30 cellular contexts compared by ENCODE assay signal in genomic region chr1:56703747-56704146, GRCh38.
DNase-seq lines count a peak whose midpoint lies in the region; ATAC-seq, FAIRE-seq and TF ChIP-seq lines count a peak whose summit lies in the region.
"Had no signal": no experiment of that assay in that cellular context is flagged by ENCODE, and none has a peak within 500 bp of the region (broad histone marks: within the 10 kb centered on the region; RNA-seq: fewer than 3 reads in every experiment).

No MANE protein-coding gene starts in this region.

- no peak overlapping the region for H3K4me3 ChIP-seq in HEK293 (ENCODE audit: low read depth, low read length)
- H3K4me3 ChIP-seq: A549; BLaER1; BLaER1 treated with 17β-estradiol and CSF1 and Interleukin-3, amounts not matched to agents 10 nM and 100 nM had no signal

- H3K9me3 ChIP-seq in HEK293 (ENCODE audit: control insufficient read depth, insufficient read depth, low read depth, low read length): no peaks in the 10 kb centered on the region
- H3K9me3 ChIP-seq: BE2C had no signal

- DNase-seq in RCC 7860 (ENCODE audit: low spot score): no peak
- DNase-seq: 8988T; ACHN; AML-193; BE2C; C1 segment of cervical spinal cord; Caco-2; Calu3; CD4-positive, alpha-beta memory T cell; CD4-positive, alpha-beta T cell; CD4-positive, CD25-positive, alpha-beta regulatory T cell; CD8-positive, alpha-beta memory T cell; CD8-positive, alpha-beta T cell; COR-L47; DMS 273 treated with DMSO at 0.1 percent for 48 hours; DMS153; DMS53; DMS79; DMS79 treated with DMSO at 0.1 percent for 48 hours; DND-41; EL had no signal

- POLR2A ChIA-PET in HEK293 (lab: Yijun Ruan, JAX): no interaction called here

- ATAC-seq in HG02678 (IDR thresholded peaks at IDR 0.05; ENCODE audit: unreplicated experiment): no peak
- ATAC-seq: A549; CD8-positive, alpha-beta T cell had no signal

- no peak overlapping the region for H3K27ac ChIP-seq in HEK293 (ENCODE audit: extremely low read depth, low read depth, low read length)
- H3K27ac ChIP-seq: 22Rv1; A549; BLaER1; BLaER1 treated with 17β-estradiol and CSF1 and Interleukin-3, amounts not matched to agents 10 nM and 100 nM; C4-2B had no signal

- H3K36me3 ChIP-seq in HEK293 (ENCODE audit: control insufficient read depth in 2 of 2, insufficient read depth in 1 of 2, low read length in 2 of 2): peaks cover 14 to 48% of the 10 kb centered on the region in 2 experiments
- H3K36me3 ChIP-seq: BE2C had no signal

- FAIRE-seq in islet of Langerhans (lab: Jason Lieb, UNC): peak; percentile 33
- no peak for FAIRE-seq in RCC 7860 (lab: Jason Lieb, UNC)
- FAIRE-seq: A549, D721Med had no signal

- TF ChIP-seq CTCF in HEK293 (tag by site-specific recombination; IDR thresholded peaks at IDR 0.05): no peak

- no peaks in the 10 kb centered on the region for H3K4me1 ChIP-seq in HEK293 (ENCODE audit: control insufficient read depth, insufficient read depth, low read length)
- H3K4me1 ChIP-seq: BE2C; BLaER1; BLaER1 treated with 17β-estradiol and CSF1 and Interleukin-3, amounts not matched to agents 10 nM and 100 nM had no signal

- CTCF ChIA-PET in HEK293 (lab: Yijun Ruan, JAX): interaction anchor here (0.6 to 1.6 kb wide), 3 partner anchors 119 to 1418 kb away, joined by 3 to 5 read pairs (median 3); partner anchors contain the start of gene PLPP3

TF ChIP-seq in HEK293, 187 proteins besides CTCF, POLR2A, EP300 and RAD21:
- TF ChIP-seq ZNF658 (tag by site-specific recombination; IDR thresholded peaks at IDR 0.05): no peak
- no peak for TF ChIP-seq ZNF433 (tag by site-specific recombination; IDR thresholded peaks at IDR 0.05; ENCODE audit: low read depth)
- TF ChIP-seq ZSCAN16 (tag by site-specific recombination; IDR thresholded peaks at IDR 0.05): no peak
- no peak for TF ChIP-seq ZNF354C (tag by site-specific recombination; IDR thresholded peaks at IDR 0.05; ENCODE audit: borderline replicate concordance, low read depth)
- no peak for TF ChIP-seq KLF16 (tag by site-specific recombination; IDR thresholded peaks at IDR 0.05)
- TF ChIP-seq ZNF558 (tag by site-specific recombination; IDR thresholded peaks at IDR 0.05): peak; percentile 98
- no peak for TF ChIP-seq ZSCAN4 (tag by site-specific recombination; IDR thresholded peaks at IDR 0.05)
- no peak for TF ChIP-seq ZNF585B (tag by site-specific recombination; IDR thresholded peaks at IDR 0.05)
